In the genomic region with DNA sequence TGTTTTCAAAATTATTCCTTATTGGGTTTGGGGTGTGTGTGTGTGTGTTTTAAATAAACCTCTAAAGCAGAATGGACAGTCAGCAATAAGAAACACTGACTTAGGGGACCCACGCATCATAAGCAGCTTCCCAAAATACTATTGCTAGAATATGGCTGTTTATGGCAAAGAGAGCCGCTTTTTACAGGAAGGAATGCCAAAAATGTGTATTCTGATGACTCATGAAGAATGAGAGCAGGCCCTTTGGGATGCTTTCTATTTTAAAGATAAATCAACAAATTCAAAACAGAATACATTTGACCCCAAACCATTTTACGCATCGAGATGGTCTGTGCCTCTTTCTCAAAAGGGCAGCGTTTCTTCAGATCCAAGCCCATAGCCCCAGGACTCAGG, we compare ENCODE assay signal across 2 cellular contexts.
TF ChIP-seq lines count a peak whose summit lies in the region.

No MANE protein-coding gene starts in this region.

TF ChIP-seq in K562, 482 proteins besides CTCF, POLR2A, EP300 and RAD21:
- 0 out of 2 replicates have a peak, but pooled peaks have one; percentile 6 for TF ChIP-seq MAFF (IDR thresholded peaks at IDR 0.05; ENCODE audit: low read length)
- TF ChIP-seq C11orf30 (IDR thresholded peaks at IDR 0.05; ENCODE audit: low read depth), result peak; percentile 60; the same call in 1 of the 2 replicates
- no peak for TF ChIP-seq GABPB1 (CRISPR knock-in tag; IDR thresholded peaks at IDR 0.05)
- TF ChIP-seq ZNF316 (IDR thresholded peaks at IDR 0.05), result peak; percentile 61
- 0 out of 2 replicates have a peak, but pooled peaks have one; percentile 52 for TF ChIP-seq MAFG (tag; conservative IDR thresholded peaks at IDR 0.05)

TF ChIP-seq in HepG2, 621 proteins besides CTCF, POLR2A, EP300 and RAD21:
- TF ChIP-seq ZNF672 (CRISPR knock-in tag; IDR thresholded peaks at IDR 0.05), result no peak
- TF ChIP-seq, protein P1, sequence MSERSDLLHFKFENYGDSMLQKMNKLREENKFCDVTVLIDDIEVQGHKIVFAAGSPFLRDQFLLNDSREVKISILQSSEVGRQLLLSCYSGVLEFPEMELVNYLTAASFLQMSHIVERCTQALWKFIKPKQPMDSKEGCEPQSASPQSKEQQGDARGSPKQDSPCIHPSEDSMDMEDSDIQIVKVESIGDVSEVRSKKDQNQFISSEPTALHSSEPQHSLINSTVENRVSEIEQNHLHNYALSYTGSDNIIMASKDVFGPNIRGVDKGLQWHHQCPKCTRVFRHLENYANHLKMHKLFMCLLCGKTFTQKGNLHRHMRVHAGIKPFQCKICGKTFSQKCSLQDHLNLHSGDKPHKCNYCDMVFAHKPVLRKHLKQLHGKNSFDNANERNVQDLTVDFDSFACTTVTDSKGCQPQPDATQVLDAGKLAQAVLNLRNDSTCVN (CRISPR knock-in tag; IDR thresholded peaks at IDR 0.05; ENCODE audit: borderline replicate concordance), result no peak
- TF ChIP-seq, protein P2, sequence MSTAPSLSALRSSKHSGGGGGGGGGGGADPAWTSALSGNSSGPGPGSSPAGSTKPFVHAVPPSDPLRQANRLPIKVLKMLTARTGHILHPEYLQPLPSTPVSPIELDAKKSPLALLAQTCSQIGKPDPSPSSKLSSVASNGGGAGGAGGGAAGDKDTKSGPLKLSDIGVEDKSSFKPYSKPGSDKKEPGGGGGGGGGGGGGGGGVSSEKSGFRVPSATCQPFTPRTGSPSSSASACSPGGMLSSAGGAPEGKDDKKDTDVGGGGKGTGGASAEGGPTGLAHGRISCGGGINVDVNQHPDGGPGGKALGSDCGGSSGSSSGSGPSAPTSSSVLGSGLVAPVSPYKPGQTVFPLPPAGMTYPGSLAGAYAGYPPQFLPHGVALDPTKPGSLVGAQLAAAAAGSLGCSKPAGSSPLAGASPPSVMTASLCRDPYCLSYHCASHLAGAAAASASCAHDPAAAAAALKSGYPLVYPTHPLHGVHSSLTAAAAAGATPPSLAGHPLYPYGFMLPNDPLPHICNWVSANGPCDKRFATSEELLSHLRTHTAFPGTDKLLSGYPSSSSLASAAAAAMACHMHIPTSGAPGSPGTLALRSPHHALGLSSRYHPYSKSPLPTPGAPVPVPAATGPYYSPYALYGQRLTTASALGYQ (CRISPR knock-in tag; IDR thresholded peaks at IDR 0.05), result no peak
- TF ChIP-seq MAFF (IDR thresholded peaks at IDR 0.05; ENCODE audit: low read depth, low read length), result peak; percentile 78
- no peak for TF ChIP-seq ZNF816 (CRISPR knock-in tag; IDR thresholded peaks at IDR 0.05; ENCODE audit: borderline replicate concordance)
- TF ChIP-seq EEA1 (CRISPR knock-in tag; IDR thresholded peaks at IDR 0.05; ENCODE audit: borderline replicate concordance), result no peak
- TF ChIP-seq TEAD3 (CRISPR knock-in tag; optimal IDR thresholded peaks at IDR 0.05; ENCODE audit: borderline replicate concordance), result peak; percentile 64
- TF ChIP-seq ZNF589 (CRISPR knock-in tag; conservative IDR thresholded peaks at IDR 0.05), result no peak
- no peak for TF ChIP-seq ZNF567 (CRISPR knock-in tag; IDR thresholded peaks at IDR 0.05; ENCODE audit: borderline replicate concordance)
- peak; percentile 67 for TF ChIP-seq FOSL2 (CRISPR knock-in tag; IDR thresholded peaks at IDR 0.05)
- TF ChIP-seq ZNF180 (CRISPR knock-in tag; IDR thresholded peaks at IDR 0.05; ENCODE audit: borderline replicate concordance, low read depth), result no peak
- TF ChIP-seq MAFK (conservative IDR thresholded peaks at IDR 0.05 in 1 of 2, IDR thresholded peaks at IDR 0.05 in 1 of 2; ENCODE audit: low read length in 2 of 2), result peak; percentile 87
- TF ChIP-seq STAT5B (CRISPR knock-in tag; IDR thresholded peaks at IDR 0.05), result no peak
- TF ChIP-seq, protein P3, sequence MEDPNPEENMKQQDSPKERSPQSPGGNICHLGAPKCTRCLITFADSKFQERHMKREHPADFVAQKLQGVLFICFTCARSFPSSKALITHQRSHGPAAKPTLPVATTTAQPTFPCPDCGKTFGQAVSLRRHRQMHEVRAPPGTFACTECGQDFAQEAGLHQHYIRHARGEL (CRISPR knock-in tag; IDR thresholded peaks at IDR 0.05), result no peak
- TF ChIP-seq, protein P4, sequence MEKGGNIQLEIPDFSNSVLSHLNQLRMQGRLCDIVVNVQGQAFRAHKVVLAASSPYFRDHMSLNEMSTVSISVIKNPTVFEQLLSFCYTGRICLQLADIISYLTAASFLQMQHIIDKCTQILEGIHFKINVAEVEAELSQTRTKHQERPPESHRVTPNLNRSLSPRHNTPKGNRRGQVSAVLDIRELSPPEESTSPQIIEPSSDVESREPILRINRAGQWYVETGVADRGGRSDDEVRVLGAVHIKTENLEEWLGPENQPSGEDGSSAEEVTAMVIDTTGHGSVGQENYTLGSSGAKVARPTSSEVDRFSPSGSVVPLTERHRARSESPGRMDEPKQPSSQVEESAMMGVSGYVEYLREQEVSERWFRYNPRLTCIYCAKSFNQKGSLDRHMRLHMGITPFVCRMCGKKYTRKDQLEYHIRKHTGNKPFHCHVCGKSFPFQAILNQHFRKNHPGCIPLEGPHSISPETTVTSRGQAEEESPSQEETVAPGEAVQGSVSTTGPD (CRISPR knock-in tag; IDR thresholded peaks at IDR 0.05), result no peak
- no peak for TF ChIP-seq HNF4A (CRISPR knock-in tag; IDR thresholded peaks at IDR 0.05)
- TF ChIP-seq, protein P5, sequence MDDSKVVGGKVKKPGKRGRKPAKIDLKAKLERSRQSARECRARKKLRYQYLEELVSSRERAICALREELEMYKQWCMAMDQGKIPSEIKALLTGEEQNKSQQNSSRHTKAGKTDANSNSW (CRISPR knock-in tag; IDR thresholded peaks at IDR 0.05; ENCODE audit: borderline replicate concordance), result no peak
- TF ChIP-seq, protein P6, sequence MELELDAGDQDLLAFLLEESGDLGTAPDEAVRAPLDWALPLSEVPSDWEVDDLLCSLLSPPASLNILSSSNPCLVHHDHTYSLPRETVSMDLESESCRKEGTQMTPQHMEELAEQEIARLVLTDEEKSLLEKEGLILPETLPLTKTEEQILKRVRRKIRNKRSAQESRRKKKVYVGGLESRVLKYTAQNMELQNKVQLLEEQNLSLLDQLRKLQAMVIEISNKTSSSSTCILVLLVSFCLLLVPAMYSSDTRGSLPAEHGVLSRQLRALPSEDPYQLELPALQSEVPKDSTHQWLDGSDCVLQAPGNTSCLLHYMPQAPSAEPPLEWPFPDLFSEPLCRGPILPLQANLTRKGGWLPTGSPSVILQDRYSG (CRISPR knock-in tag; IDR thresholded peaks at IDR 0.05), result no peak
- no peak for TF ChIP-seq IRF2 (CRISPR knock-in tag; IDR thresholded peaks at IDR 0.05)
- TF ChIP-seq ZNF605 (CRISPR knock-in tag; IDR thresholded peaks at IDR 0.05), result no peak
- TF ChIP-seq, protein P7, sequence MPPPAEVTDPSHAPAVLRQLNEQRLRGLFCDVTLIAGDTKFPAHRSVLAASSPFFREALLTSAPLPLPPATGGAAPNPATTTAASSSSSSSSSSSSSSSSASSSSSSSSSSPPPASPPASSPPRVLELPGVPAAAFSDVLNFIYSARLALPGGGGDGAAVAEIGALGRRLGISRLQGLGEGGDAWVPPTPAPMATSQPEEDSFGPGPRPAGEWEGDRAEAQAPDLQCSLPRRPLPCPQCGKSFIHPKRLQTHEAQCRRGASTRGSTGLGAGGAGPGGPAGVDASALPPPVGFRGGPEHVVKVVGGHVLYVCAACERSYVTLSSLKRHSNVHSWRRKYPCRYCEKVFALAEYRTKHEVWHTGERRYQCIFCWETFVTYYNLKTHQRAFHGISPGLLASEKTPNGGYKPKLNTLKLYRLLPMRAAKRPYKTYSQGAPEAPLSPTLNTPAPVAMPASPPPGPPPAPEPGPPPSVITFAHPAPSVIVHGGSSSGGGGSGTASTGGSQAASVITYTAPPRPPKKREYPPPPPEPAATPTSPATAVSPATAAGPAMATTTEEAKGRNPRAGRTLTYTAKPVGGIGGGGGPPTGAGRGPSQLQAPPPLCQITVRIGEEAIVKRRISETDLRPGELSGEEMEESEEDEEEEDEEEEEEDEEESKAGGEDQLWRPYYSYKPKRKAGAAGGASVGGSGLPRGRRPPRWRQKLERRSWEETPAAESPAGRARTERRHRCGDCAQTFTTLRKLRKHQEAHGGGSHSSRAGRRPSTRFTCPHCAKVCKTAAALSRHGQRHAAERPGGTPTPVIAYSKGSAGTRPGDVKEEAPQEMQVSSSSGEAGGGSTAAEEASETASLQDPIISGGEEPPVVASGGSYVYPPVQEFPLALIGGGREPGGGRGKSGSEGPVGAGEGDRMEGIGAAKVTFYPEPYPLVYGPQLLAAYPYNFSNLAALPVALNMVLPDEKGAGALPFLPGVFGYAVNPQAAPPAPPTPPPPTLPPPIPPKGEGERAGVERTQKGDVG (CRISPR knock-in tag; IDR thresholded peaks at IDR 0.05; ENCODE audit: borderline replicate concordance), result no peak
- TF ChIP-seq ZNF121 (CRISPR knock-in tag; IDR thresholded peaks at IDR 0.05), result no peak
- TF ChIP-seq, protein P8, sequence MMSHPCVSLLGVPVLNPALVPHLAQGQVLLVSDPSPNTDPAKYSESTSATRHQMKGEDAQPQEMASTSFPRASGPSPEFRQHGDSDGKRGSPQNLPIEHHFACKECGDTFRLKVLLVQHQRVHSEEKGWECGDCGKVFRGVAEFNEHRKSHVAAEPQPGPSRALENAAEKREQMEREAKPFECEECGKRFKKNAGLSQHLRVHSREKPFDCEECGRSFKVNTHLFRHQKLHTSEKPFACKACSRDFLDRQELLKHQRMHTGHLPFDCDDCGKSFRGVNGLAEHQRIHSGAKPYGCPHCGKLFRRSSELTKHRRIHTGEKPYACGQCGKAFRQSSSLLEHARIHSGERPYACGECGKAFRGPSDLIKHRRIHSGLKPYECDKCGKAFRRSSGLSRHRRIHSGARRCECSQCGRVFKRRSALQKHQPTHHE (CRISPR knock-in tag; IDR thresholded peaks at IDR 0.05; ENCODE audit: borderline replicate concordance), result no peak
